Comparison of ENCODE assay signal across 25 cellular contexts in the genomic region with DNA sequence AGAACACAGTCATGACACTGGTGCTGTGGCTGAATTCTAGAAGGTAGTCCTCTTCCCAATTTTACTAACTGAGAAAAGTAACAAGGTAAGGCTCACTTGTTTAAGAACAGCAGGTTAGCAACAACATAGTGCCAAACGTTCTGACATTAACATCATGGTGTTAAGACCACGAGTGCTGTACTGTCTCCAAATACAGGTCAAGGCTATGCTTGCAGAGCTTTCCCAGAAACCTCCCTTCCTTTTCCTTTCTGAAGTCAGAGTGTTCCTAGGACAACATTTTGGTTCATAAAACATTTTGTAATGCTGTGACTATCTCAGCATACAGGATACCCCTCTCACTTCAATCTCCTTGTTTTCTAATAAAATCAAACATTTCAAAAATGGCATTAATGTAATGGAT.
DNase-seq lines count a peak whose midpoint lies in the region; ATAC-seq and TF ChIP-seq lines count a peak whose summit lies in the region.
"Had no signal": no experiment of that assay in that cellular context is flagged by ENCODE, and none has a peak within 500 bp of the region (broad histone marks: within the 10 kb centered on the region; RNA-seq: fewer than 3 reads in every experiment).

No MANE protein-coding gene starts in this region.

- ATAC-seq in HG03025 (IDR thresholded peaks at IDR 0.05; ENCODE audit: low FRiP score, unreplicated experiment) = no peak
- ATAC-seq: stimulated activated naive CD8-positive, alpha-beta T cell treated with anti-CD3 and anti-CD28 coated beads, Interleukin-15, Interleukin-2, amounts not matched to agents 100 U/mL and 50 U/mL, for 24 hours had no signal

- no peak for TF ChIP-seq POLR2A in adrenal gland (IDR thresholded peaks at IDR 0.05)
- TF ChIP-seq POLR2A in esophagus muscularis mucosa (IDR thresholded peaks at IDR 0.05; ENCODE audit: low read depth) = no peak
- TF ChIP-seq POLR2A in sigmoid colon (IDR thresholded peaks at IDR 0.05) = no peak
- no peak for TF ChIP-seq POLR2A in transverse colon (IDR thresholded peaks at IDR 0.05)

- WGBS in adrenal gland, 4 donors = 23 to 30% (median 27%) methylated on average over 2 of the region's 2 CpGs
- 47% methylated on average over 2 of the region's 2 CpGs for WGBS in esophagus muscularis mucosa
- WGBS in sigmoid colon, 2 donors = 72 to 83% methylated on average over 2 of the region's 2 CpGs
- WGBS in transverse colon (ENCODE audit: low coverage in 1 of 2), 2 donors = 76% methylated on average over 2 of the region's 2 CpGs; no CpG with 5 or more reads in 1 of the 2 donors

- TF ChIP-seq EP300 in esophagus muscularis mucosa (IDR thresholded peaks at IDR 0.05) = peak; percentile 12
- no peak for TF ChIP-seq EP300 in sigmoid colon (IDR thresholded peaks at IDR 0.05)
- TF ChIP-seq EP300 in transverse colon (IDR thresholded peaks at IDR 0.05; ENCODE audit: low read depth) = no peak

- intact Hi-C loops in adrenal gland (cut with DNase I) = no loop called here
- intact Hi-C loops in esophagus muscularis mucosa (cut with DNase I) = no loop called here
- intact Hi-C loops in sigmoid colon (cut with DNase I) = no loop called here
- intact Hi-C loops in transverse colon (cut with DNase I; ENCODE audit: low total_unique reads) = no loop called here

- H3K9me3 ChIP-seq in adrenal gland (replicated peaks in 1 of 3) (no peaks in the 10 kb centered on the region), esophagus muscularis mucosa (no peaks in the 10 kb centered on the region), sigmoid colon (no peaks in the 10 kb centered on the region), transverse colon (no peaks in the 10 kb centered on the region), WERI-Rb-1 (ENCODE audit: severe bottlenecking) (no peaks in the 10 kb centered on the region)
- H3K9me3 ChIP-seq: body of pancreas had no signal

- in situ Hi-C loops in transverse colon (cut with MboI; ENCODE audit: low pct_ligation_motif_present in 1 of 4, low pct_unique_long_range_greater_than_20kb in 1 of 4, low sequenced_read_pairs in 3 of 4) = no loop called here

- H3K27ac ChIP-seq in adrenal gland = peak overlapping the region in 3 of 5 donors; percentile 27 to 57 (median 31)
- peak overlapping the region; percentile 74 to 84 (median 82) for H3K27ac ChIP-seq in esophagus muscularis mucosa (replicated peaks in 1 of 4)
- peak overlapping the region; percentile 61 to 83 (median 72) for H3K27ac ChIP-seq in sigmoid colon
- peak overlapping the region; percentile 44 to 58 (median 55) for H3K27ac ChIP-seq in transverse colon
- no peak overlapping the region for H3K27ac ChIP-seq in WERI-Rb-1
- H3K27ac ChIP-seq: parathyroid adenoma, PC-9 had no signal

- no peaks in the 10 kb centered on the region for H3K27me3 ChIP-seq in adrenal gland
- no peaks in the 10 kb centered on the region for H3K27me3 ChIP-seq in esophagus muscularis mucosa
- no peaks in the 10 kb centered on the region for H3K27me3 ChIP-seq in sigmoid colon
- no peaks in the 10 kb centered on the region for H3K27me3 ChIP-seq in transverse colon
- H3K27me3 ChIP-seq in WERI-Rb-1 (ENCODE audit: insufficient read depth, low read depth, severe bottlenecking) = no peaks in the 10 kb centered on the region
- H3K27me3 ChIP-seq: body of pancreas had no signal

- peak in 3 of 7 donors; percentile 31 to 39 (median 32) for DNase-seq in adrenal gland
- DNase-seq in esophagus muscularis mucosa (ENCODE audit: extremely low spot score) = no peak
- no peak for DNase-seq in sigmoid colon
- no peak for DNase-seq in transverse colon
- no peak for DNase-seq in DMS79 (lab: John Stamatoyannopoulos, UW)
- DNase-seq in WERI-Rb-1 = no peak
- DNase-seq: activated CD4-positive, alpha-beta T cell treated with anti-CD3 and anti-CD28 coated beads for 4 hours; activated CD8-positive, alpha-beta memory T cell treated with anti-CD3 and anti-CD28 coated beads for 24 hours; activated gamma-delta T cell; activated T-cell treated with anti-CD3 and anti-CD28 coated beads, Interleukin-2, amount 50 U/mL, for 1 hour; body of pancreas; Calu3; cerebellar nuclear complex; HFFc6; mammary epithelial cell; NCI-H146; NCI-H2171 treated with DMSO at 0.1 percent for 48 hours; NCI-H524; NK-92 treated with Interleukin-12 subunit alpha and Interleukin-12 subunit beta, amount 100 ng/mL, for 24 hours; PC-9; Right ventricle myocardium superior; stimulated activated naive CD8-positive, alpha-beta T cell treated with anti-CD3 and anti-CD28 coated beads, Interleukin-15, Interleukin-2, amounts not matched to agents 100 U/mL and 50 U/mL, for 24 hours; trophoblast cell had no signal

- H3K4me3 ChIP-seq in adrenal gland (no peak overlapping the region), esophagus muscularis mucosa (no peak overlapping the region), sigmoid colon (no peak overlapping the region), transverse colon (no peak overlapping the region), WERI-Rb-1 (ENCODE audit: low read depth, low read length) (no peak overlapping the region)
- H3K4me3 ChIP-seq: body of pancreas, PC-9 had no signal

- H3K36me3 ChIP-seq in adrenal gland (replicated peaks in 1 of 2) (no peaks in the 10 kb centered on the region), esophagus muscularis mucosa (peaks cover 0 to 7% (median 0%) of the 10 kb centered on the region in 4 donors), sigmoid colon (no peaks in the 10 kb centered on the region), transverse colon (no peaks in the 10 kb centered on the region), WERI-Rb-1 (no peaks in the 10 kb centered on the region)

- no peak for TF ChIP-seq CTCF in adrenal gland (IDR thresholded peaks at IDR 0.05)
- no peak for TF ChIP-seq CTCF in esophagus muscularis mucosa (IDR thresholded peaks at IDR 0.05)
- no peak for TF ChIP-seq CTCF in sigmoid colon (IDR thresholded peaks at IDR 0.05)
- no peak for TF ChIP-seq CTCF in transverse colon (IDR thresholded peaks at IDR 0.05)
- no peak for TF ChIP-seq CTCF in WERI-Rb-1 (IDR thresholded peaks at IDR 0.05; ENCODE audit: low read depth, low read length)

- H3K4me1 ChIP-seq in adrenal gland (replicated peaks in 1 of 2) = peaks cover 7 to 21% of the 10 kb centered on the region in 2 donors
- peaks cover 24 to 63% (median 58%) of the 10 kb centered on the region in 4 donors for H3K4me1 ChIP-seq in esophagus muscularis mucosa
- H3K4me1 ChIP-seq in sigmoid colon = peaks cover 0 to 35% (median 27%) of the 10 kb centered on the region in 4 donors
- H3K4me1 ChIP-seq in transverse colon = peaks cover 0 to 24% (median 2%) of the 10 kb centered on the region in 4 donors
- H3K4me1 ChIP-seq: parathyroid adenoma had no signal
